ENCODE assay signal across 1 cellular context in genomic region chr10:97498841-97499560, GRCh38.
TF ChIP-seq lines count a peak whose summit lies in the region.

A gene with protein sequence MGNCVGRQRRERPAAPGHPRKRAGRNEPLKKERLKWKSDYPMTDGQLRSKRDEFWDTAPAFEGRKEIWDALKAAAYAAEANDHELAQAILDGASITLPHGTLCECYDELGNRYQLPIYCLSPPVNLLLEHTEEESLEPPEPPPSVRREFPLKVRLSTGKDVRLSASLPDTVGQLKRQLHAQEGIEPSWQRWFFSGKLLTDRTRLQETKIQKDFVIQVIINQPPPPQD (plus strand): TSS chr10:97498924. CDS start chr10:97499204, 280 bp downstream.

TF ChIP-seq in HepG2, 621 proteins besides CTCF, POLR2A, EP300 and RAD21 (continued from another document and continues in another):
- TF ChIP-seq, protein P1, sequence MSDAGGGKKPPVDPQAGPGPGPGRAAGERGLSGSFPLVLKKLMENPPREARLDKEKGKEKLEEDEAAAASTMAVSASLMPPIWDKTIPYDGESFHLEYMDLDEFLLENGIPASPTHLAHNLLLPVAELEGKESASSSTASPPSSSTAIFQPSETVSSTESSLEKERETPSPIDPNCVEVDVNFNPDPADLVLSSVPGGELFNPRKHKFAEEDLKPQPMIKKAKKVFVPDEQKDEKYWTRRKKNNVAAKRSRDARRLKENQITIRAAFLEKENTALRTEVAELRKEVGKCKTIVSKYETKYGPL (CRISPR knock-in tag; IDR thresholded peaks at IDR 0.05): no peak
- TF ChIP-seq ZSCAN20 (CRISPR knock-in tag; IDR thresholded peaks at IDR 0.05; ENCODE audit: borderline replicate concordance): 0 out of 2 replicates have a peak, but pooled peaks have one; percentile 70
- no peak for TF ChIP-seq EZH2 (conservative IDR thresholded peaks at IDR 0.05; ENCODE audit: low read depth, low read length)
- TF ChIP-seq, protein P2, sequence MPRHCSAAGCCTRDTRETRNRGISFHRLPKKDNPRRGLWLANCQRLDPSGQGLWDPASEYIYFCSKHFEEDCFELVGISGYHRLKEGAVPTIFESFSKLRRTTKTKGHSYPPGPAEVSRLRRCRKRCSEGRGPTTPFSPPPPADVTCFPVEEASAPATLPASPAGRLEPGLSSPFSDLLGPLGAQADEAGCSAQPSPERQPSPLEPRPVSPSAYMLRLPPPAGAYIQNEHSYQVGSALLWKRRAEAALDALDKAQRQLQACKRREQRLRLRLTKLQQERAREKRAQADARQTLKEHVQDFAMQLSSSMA (CRISPR knock-in tag; IDR thresholded peaks at IDR 0.05): no peak
- TF ChIP-seq KIAA2018 (CRISPR knock-in tag; IDR thresholded peaks at IDR 0.05; ENCODE audit: borderline replicate concordance): no peak
- TF ChIP-seq, protein P3, sequence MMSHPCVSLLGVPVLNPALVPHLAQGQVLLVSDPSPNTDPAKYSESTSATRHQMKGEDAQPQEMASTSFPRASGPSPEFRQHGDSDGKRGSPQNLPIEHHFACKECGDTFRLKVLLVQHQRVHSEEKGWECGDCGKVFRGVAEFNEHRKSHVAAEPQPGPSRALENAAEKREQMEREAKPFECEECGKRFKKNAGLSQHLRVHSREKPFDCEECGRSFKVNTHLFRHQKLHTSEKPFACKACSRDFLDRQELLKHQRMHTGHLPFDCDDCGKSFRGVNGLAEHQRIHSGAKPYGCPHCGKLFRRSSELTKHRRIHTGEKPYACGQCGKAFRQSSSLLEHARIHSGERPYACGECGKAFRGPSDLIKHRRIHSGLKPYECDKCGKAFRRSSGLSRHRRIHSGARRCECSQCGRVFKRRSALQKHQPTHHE (CRISPR knock-in tag; IDR thresholded peaks at IDR 0.05; ENCODE audit: borderline replicate concordance): no peak
- no peak for TF ChIP-seq ZNF350 (CRISPR knock-in tag; IDR thresholded peaks at IDR 0.05; ENCODE audit: borderline replicate concordance, low read depth)
- no peak for TF ChIP-seq ZNF704 (CRISPR knock-in tag; IDR thresholded peaks at IDR 0.05; ENCODE audit: borderline replicate concordance)
- TF ChIP-seq CCDC6 (CRISPR knock-in tag; IDR thresholded peaks at IDR 0.05): 0 out of 2 replicates have a peak, but pooled peaks have one; percentile 36
- no peak for TF ChIP-seq ZNF570 (CRISPR knock-in tag; IDR thresholded peaks at IDR 0.05; ENCODE audit: borderline replicate concordance)
- peak; percentile 70 for TF ChIP-seq UBTF (CRISPR knock-in tag; IDR thresholded peaks at IDR 0.05)
- TF ChIP-seq, protein P4, sequence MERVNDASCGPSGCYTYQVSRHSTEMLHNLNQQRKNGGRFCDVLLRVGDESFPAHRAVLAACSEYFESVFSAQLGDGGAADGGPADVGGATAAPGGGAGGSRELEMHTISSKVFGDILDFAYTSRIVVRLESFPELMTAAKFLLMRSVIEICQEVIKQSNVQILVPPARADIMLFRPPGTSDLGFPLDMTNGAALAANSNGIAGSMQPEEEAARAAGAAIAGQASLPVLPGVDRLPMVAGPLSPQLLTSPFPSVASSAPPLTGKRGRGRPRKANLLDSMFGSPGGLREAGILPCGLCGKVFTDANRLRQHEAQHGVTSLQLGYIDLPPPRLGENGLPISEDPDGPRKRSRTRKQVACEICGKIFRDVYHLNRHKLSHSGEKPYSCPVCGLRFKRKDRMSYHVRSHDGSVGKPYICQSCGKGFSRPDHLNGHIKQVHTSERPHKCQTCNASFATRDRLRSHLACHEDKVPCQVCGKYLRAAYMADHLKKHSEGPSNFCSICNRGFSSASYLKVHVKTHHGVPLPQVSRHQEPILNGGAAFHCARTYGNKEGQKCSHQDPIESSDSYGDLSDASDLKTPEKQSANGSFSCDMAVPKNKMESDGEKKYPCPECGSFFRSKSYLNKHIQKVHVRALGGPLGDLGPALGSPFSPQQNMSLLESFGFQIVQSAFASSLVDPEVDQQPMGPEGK (CRISPR knock-in tag; IDR thresholded peaks at IDR 0.05): peak; percentile 59
- no peak for TF ChIP-seq ZBTB34 (CRISPR knock-in tag; IDR thresholded peaks at IDR 0.05)
- peak; percentile 39; the same call in 1 of the 2 replicates for TF ChIP-seq HIVEP1 (CRISPR knock-in tag; IDR thresholded peaks at IDR 0.05)
- no peak for TF ChIP-seq HOXD1 (CRISPR knock-in tag; IDR thresholded peaks at IDR 0.05)
- TF ChIP-seq NCOR1 (IDR thresholded peaks at IDR 0.05; ENCODE audit: borderline replicate concordance, low read length): 0 out of 2 replicates have a peak, but pooled peaks have one; percentile 3
- no peak for TF ChIP-seq ZFP90 (CRISPR knock-in tag; IDR thresholded peaks at IDR 0.05; ENCODE audit: borderline replicate concordance)
- TF ChIP-seq SRSF1 (optimal IDR thresholded peaks at IDR 0.05; ENCODE audit: low read depth, low read length): peak; percentile 95
- TF ChIP-seq, protein P5, sequence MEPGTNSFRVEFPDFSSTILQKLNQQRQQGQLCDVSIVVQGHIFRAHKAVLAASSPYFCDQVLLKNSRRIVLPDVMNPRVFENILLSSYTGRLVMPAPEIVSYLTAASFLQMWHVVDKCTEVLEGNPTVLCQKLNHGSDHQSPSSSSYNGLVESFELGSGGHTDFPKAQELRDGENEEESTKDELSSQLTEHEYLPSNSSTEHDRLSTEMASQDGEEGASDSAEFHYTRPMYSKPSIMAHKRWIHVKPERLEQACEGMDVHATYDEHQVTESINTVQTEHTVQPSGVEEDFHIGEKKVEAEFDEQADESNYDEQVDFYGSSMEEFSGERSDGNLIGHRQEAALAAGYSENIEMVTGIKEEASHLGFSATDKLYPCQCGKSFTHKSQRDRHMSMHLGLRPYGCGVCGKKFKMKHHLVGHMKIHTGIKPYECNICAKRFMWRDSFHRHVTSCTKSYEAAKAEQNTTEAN (CRISPR knock-in tag; conservative IDR thresholded peaks at IDR 0.05): 0 out of 2 replicates have a peak, but pooled peaks have one; percentile 43
- TF ChIP-seq HNRNPL (IDR thresholded peaks at IDR 0.05; ENCODE audit: low read depth, low read length): no peak; the same call in 1 of the 2 replicates
- TF ChIP-seq ZNF75D (CRISPR knock-in tag; IDR thresholded peaks at IDR 0.05; ENCODE audit: borderline replicate concordance): no peak
- no peak for TF ChIP-seq ZNF12 (CRISPR knock-in tag; IDR thresholded peaks at IDR 0.05)
- TF ChIP-seq YEATS4 (CRISPR knock-in tag; IDR thresholded peaks at IDR 0.05; ENCODE audit: borderline replicate concordance): peak; percentile 51; the same call in 1 of the 2 replicates
- no peak for TF ChIP-seq ZNF678 (CRISPR knock-in tag; IDR thresholded peaks at IDR 0.05)
